19 cellular contexts compared by ENCODE assay signal in genomic region chr2:118841450-118841827, GRCh38. TPM values are rescaled to one million over a fixed set of nuclear protein-coding genes. Genes with fewer than 3 reads are reported as not detected.
DNase-seq lines count a peak whose midpoint lies in the region; ATAC-seq, FAIRE-seq and TF ChIP-seq lines count a peak whose summit lies in the region.
"Had no signal": no experiment of that assay in that cellular context is flagged by ENCODE, and none has a peak within 500 bp of the region (broad histone marks: within the 10 kb centered on the region; RNA-seq: fewer than 3 reads in every experiment).

No MANE protein-coding gene starts in this region.

- H3K27me3 Mint-ChIP-seq in activated T-cell treated with anti-CD3 and anti-CD28 coated beads, Interleukin-2, amount 50 U/mL, for 4 hours (ENCODE audit: low read depth), result peaks cover 87% of the 10 kb centered on the region
- peaks cover 96% of the 10 kb centered on the region for H3K27me3 Mint-ChIP-seq in activated T-cell treated with anti-CD3 and anti-CD28 coated beads, Interleukin-2, amount 50 U/mL, for 24 hours
- peaks cover 90% of the 10 kb centered on the region for H3K27me3 Mint-ChIP-seq in astrocyte (ENCODE audit: low read depth, unreplicated experiment)
- H3K27me3 Mint-ChIP-seq in naive B cell, result peaks cover 73 to 97% (median 93%) of the 10 kb centered on the region in 3 donors
- peaks cover 99% of the 10 kb centered on the region for H3K27me3 Mint-ChIP-seq in stimulated activated memory B cell treated with anti-CD40 and anti-IgM and Interleukin-4, amounts not matched to agents 10 μg/mL and 1 μg/mL and 100 μg/mL, for 72 hours

- H3K36me3 ChIP-seq in astrocyte (ENCODE audit: insufficient read depth, low read length), result no peaks in the 10 kb centered on the region

- DNase-seq in activated T-cell treated with anti-CD3 and anti-CD28 coated beads, Interleukin-2, amount 50 U/mL, for 4 hours, result no peak
- DNase-seq in activated T-cell treated with anti-CD3 and anti-CD28 coated beads, Interleukin-2, amount 50 U/mL, for 24 hours, result no peak
- no peak for DNase-seq in astrocyte (ENCODE audit: low read depth)
- no peak for DNase-seq in naive B cell
- DNase-seq in iPS-NIHi11 (ENCODE audit: low spot score), result no peak
- DNase-seq: activated CD4-positive, alpha-beta T cell treated with anti-CD3 and anti-CD28 coated beads, Interleukin-2, amount 50 U/mL, for 4 hours; activated effector memory CD4-positive, alpha-beta T cell treated with Interleukin-2 at 50 U/mL for 16 hours; Calu3; effector CD8-positive, alpha-beta T cell; NCI-H187 treated with DMSO at 0.1 percent for 48 hours had no signal

- no peak for TF ChIP-seq CTCF in astrocyte (IDR thresholded peaks at IDR 0.05; ENCODE audit: insufficient read depth, low read depth, low read length)

- peaks cover 78% of the 10 kb centered on the region for H3K27me3 ChIP-seq in astrocyte (ENCODE audit: insufficient read depth, low read length)

- ATAC-seq in activated T-cell treated with anti-CD3 and anti-CD28 coated beads, Interleukin-2, amount 50 U/mL, for 4 hours, result no peak
- no peak for ATAC-seq in naive B cell (ENCODE audit: low read depth in 2 of 2)
- ATAC-seq in stimulated activated memory B cell treated with anti-CD40 and anti-IgM and Interleukin-4, amounts not matched to agents 10 μg/mL and 1 μg/mL and 100 μg/mL, for 72 hours, result no peak
- no peak for ATAC-seq in GM19455 (IDR thresholded peaks at IDR 0.05; ENCODE audit: unreplicated experiment)
- no peak for ATAC-seq in HG03097 (IDR thresholded peaks at IDR 0.05; ENCODE audit: low FRiP score, unreplicated experiment)
- ATAC-seq: Panc1 had no signal

- peak overlapping the region; percentile 74 for H3K9ac ChIP-seq in astrocyte (ENCODE audit: low read length)

- H4K20me1 ChIP-seq in astrocyte (ENCODE audit: insufficient read depth, low read length), result peaks cover 22% of the 10 kb centered on the region

- H3K9me3 ChIP-seq in astrocyte (ENCODE audit: insufficient read depth, low read depth, low read length), result no peaks in the 10 kb centered on the region

- H3K36me3 Mint-ChIP-seq in activated T-cell treated with anti-CD3 and anti-CD28 coated beads, Interleukin-2, amount 50 U/mL, for 4 hours (ENCODE audit: insufficient read depth), result no peaks in the 10 kb centered on the region
- no peaks in the 10 kb centered on the region for H3K36me3 Mint-ChIP-seq in activated T-cell treated with anti-CD3 and anti-CD28 coated beads, Interleukin-2, amount 50 U/mL, for 24 hours (ENCODE audit: low read depth)
- peaks cover 3% of the 10 kb centered on the region for H3K36me3 Mint-ChIP-seq in astrocyte (ENCODE audit: low read depth, unreplicated experiment)
- no peaks in the 10 kb centered on the region for H3K36me3 Mint-ChIP-seq in naive B cell
- H3K36me3 Mint-ChIP-seq in stimulated activated memory B cell treated with anti-CD40 and anti-IgM and Interleukin-4, amounts not matched to agents 10 μg/mL and 1 μg/mL and 100 μg/mL, for 72 hours, result no peaks in the 10 kb centered on the region

- no peak overlapping the region for H3K27ac Mint-ChIP-seq in activated T-cell treated with anti-CD3 and anti-CD28 coated beads, Interleukin-2, amount 50 U/mL, for 24 hours
- no peak overlapping the region for H3K27ac Mint-ChIP-seq in astrocyte (ENCODE audit: unreplicated experiment)
- H3K27ac Mint-ChIP-seq in naive B cell, result no peak overlapping the region
- H3K27ac Mint-ChIP-seq in stimulated activated memory B cell treated with anti-CD40 and anti-IgM and Interleukin-4, amounts not matched to agents 10 μg/mL and 1 μg/mL and 100 μg/mL, for 72 hours, result no peak overlapping the region

- H3K79me2 ChIP-seq in astrocyte (ENCODE audit: insufficient read depth, low read length), result peaks cover 65% of the 10 kb centered on the region

- peak overlapping the region; percentile 82 for H3K4me3 Mint-ChIP-seq in activated T-cell treated with anti-CD3 and anti-CD28 coated beads, Interleukin-2, amount 50 U/mL, for 4 hours
- H3K4me3 Mint-ChIP-seq in activated T-cell treated with anti-CD3 and anti-CD28 coated beads, Interleukin-2, amount 50 U/mL, for 24 hours, result no peak overlapping the region
- H3K4me3 Mint-ChIP-seq in astrocyte (ENCODE audit: unreplicated experiment), result no peak overlapping the region
- peak overlapping the region; percentile 61 to 93 (median 89) for H3K4me3 Mint-ChIP-seq in naive B cell
- peak overlapping the region; percentile 24 for H3K4me3 Mint-ChIP-seq in stimulated activated memory B cell treated with anti-CD40 and anti-IgM and Interleukin-4, amounts not matched to agents 10 μg/mL and 1 μg/mL and 100 μg/mL, for 72 hours

- peaks cover 29% of the 10 kb centered on the region for H3K4me1 Mint-ChIP-seq in activated T-cell treated with anti-CD3 and anti-CD28 coated beads, Interleukin-2, amount 50 U/mL, for 4 hours (ENCODE audit: low read depth)
- H3K4me1 Mint-ChIP-seq in activated T-cell treated with anti-CD3 and anti-CD28 coated beads, Interleukin-2, amount 50 U/mL, for 24 hours (ENCODE audit: low read depth), result peaks cover 34% of the 10 kb centered on the region
- H3K4me1 Mint-ChIP-seq in astrocyte (ENCODE audit: low read depth, unreplicated experiment), result peaks cover 4% of the 10 kb centered on the region
- H3K4me1 Mint-ChIP-seq in naive B cell, result peaks cover 6 to 34% (median 28%) of the 10 kb centered on the region in 3 donors
- peaks cover 19% of the 10 kb centered on the region for H3K4me1 Mint-ChIP-seq in stimulated activated memory B cell treated with anti-CD40 and anti-IgM and Interleukin-4, amounts not matched to agents 10 μg/mL and 1 μg/mL and 100 μg/mL, for 72 hours

- H3K4me2 ChIP-seq in astrocyte (ENCODE audit: low read length), result peak overlapping the region; percentile 77

- H2AFZ ChIP-seq in astrocyte (ENCODE audit: low read depth, low read length), result no peak overlapping the region

- peak overlapping the region; percentile 46 for H3K4me3 ChIP-seq in astrocyte (ENCODE audit: insufficient read depth, low read depth, low read length)

- peaks cover 6% of the 10 kb centered on the region for H3K4me1 ChIP-seq in astrocyte (ENCODE audit: insufficient read depth, low read length)

- no peaks in the 10 kb centered on the region for H3K9me3 Mint-ChIP-seq in activated T-cell treated with anti-CD3 and anti-CD28 coated beads, Interleukin-2, amount 50 U/mL, for 4 hours
- no peaks in the 10 kb centered on the region for H3K9me3 Mint-ChIP-seq in activated T-cell treated with anti-CD3 and anti-CD28 coated beads, Interleukin-2, amount 50 U/mL, for 24 hours
- H3K9me3 Mint-ChIP-seq in astrocyte (ENCODE audit: unreplicated experiment), result peaks cover 34% of the 10 kb centered on the region
- H3K9me3 Mint-ChIP-seq in naive B cell, result peaks cover 0 to 7% (median 6%) of the 10 kb centered on the region in 7 donors
- no peaks in the 10 kb centered on the region for H3K9me3 Mint-ChIP-seq in stimulated activated memory B cell treated with anti-CD40 and anti-IgM and Interleukin-4, amounts not matched to agents 10 μg/mL and 1 μg/mL and 100 μg/mL, for 72 hours

- FAIRE-seq in astrocyte (lab: Jason Lieb, UNC), result no peak
- FAIRE-seq: bronchial epithelial cell had no signal

- H3K27ac ChIP-seq in astrocyte (ENCODE audit: low read depth, low read length), result no peak overlapping the region

RNA-seq across cellular contexts. Expression of gene EN1, which starts 6.0 kb away (rescaled TPM):
- total RNA-seq in activated T-cell treated with anti-CD3 and anti-CD28 coated beads, Interleukin-2, amount 50 U/mL, for 4 hours, result not detected
- 0.09 TPM in 1 of 2 replicates, not detected in the other for total RNA-seq in astrocyte
- polyA plus RNA-seq in naive B cell (ENCODE audit: low read depth in 6 of 6), result not detected
- total RNA-seq: bronchial epithelial cell; HT-29; MCF 10A; T-helper 1 cell treated with Interleukin-12 subunit alpha and Interleukin-12 subunit beta and Interleukin-4 antibody, amounts not matched to agents 30 ng/mL and 1 ng/mL, for 36 hours; ureter had no signal

Comparison
In these comparisons a context has a peak if more than half of its experiments do, and no peak if none do; other contexts are left out.
1. H3K4me3 Mint-ChIP-seq: peak in activated T-cell treated with anti-CD3 and anti-CD28 coated beads, Interleukin-2, amount 50 U/mL, for 4 hours (single experiment), naive B cell (8 of 8) and stimulated activated memory B cell treated with anti-CD40 and anti-IgM and Interleukin-4, amounts not matched to agents 10 μg/mL and 1 μg/mL and 100 μg/mL, for 72 hours (single experiment); none in activated T-cell treated with anti-CD3 and anti-CD28 coated beads, Interleukin-2, amount 50 U/mL, for 24 hours (single experiment) and astrocyte (single experiment).